1 cellular context compared by ENCODE assay signal in the genomic region with DNA sequence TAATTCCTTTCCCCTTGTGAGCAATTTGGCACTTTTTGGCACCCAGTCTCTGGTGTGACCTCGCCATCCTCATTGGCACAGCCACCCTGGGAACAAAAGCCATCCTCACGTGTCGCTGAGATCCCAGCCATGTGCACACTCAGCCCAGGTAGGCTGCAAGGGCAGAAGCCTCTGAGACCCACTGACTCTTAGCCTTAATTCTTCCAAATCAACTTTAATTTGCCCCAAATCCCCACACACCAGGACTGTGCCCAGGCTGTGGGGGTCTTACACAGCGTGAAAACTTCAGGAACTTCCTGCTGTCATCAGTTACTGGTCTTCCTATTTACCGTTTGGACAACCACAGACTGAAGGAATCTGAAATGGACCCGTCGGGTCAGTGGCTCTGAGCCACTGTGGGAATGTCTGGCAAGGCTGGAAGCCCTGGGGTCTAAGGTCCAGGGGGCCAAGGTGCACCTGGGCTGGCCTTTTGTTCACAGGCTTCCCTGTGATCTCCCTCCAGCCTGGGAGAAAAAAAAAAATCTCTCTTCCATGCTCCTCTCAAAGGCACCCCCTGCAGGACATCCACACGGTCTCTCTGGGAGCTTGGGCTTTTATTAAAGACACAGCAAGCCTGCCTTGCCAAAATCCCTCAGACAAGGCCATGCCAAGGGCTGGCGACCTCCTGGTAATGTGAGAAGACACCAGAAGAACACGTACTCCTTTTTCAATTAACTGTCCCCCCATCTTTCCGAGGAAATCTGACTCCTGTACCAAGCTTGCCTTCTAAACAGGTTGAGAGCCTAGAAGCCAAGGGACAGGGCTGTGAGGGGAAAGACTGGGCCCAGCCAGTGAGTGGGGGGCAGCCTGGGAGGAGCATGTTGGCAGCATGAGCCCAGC.
TF ChIP-seq lines count a peak whose summit lies in the region.

No MANE protein-coding gene starts in this region.

TF ChIP-seq in HepG2, 621 proteins besides CTCF, POLR2A, EP300 and RAD21 (continued from another document and continues in another):
- TF ChIP-seq, protein P1, sequence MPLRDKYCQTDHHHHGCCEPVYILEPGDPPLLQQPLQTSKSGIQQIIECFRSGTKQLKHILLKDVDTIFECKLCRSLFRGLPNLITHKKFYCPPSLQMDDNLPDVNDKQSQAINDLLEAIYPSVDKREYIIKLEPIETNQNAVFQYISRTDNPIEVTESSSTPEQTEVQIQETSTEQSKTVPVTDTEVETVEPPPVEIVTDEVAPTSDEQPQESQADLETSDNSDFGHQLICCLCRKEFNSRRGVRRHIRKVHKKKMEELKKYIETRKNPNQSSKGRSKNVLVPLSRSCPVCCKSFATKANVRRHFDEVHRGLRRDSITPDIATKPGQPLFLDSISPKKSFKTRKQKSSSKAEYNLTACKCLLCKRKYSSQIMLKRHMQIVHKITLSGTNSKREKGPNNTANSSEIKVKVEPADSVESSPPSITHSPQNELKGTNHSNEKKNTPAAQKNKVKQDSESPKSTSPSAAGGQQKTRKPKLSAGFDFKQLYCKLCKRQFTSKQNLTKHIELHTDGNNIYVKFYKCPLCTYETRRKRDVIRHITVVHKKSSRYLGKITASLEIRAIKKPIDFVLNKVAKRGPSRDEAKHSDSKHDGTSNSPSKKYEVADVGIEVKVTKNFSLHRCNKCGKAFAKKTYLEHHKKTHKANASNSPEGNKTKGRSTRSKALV (CRISPR knock-in tag; IDR thresholded peaks at IDR 0.05): no peak
- TF ChIP-seq ZNF891 (CRISPR knock-in tag; IDR thresholded peaks at IDR 0.05): no peak; the same call in 1 of the 2 replicates
- peak; percentile 56 for TF ChIP-seq JUN (CRISPR knock-in tag; IDR thresholded peaks at IDR 0.05)
- TF ChIP-seq MAFF (IDR thresholded peaks at IDR 0.05; ENCODE audit: low read depth, low read length): no peak
- TF ChIP-seq, protein P2, sequence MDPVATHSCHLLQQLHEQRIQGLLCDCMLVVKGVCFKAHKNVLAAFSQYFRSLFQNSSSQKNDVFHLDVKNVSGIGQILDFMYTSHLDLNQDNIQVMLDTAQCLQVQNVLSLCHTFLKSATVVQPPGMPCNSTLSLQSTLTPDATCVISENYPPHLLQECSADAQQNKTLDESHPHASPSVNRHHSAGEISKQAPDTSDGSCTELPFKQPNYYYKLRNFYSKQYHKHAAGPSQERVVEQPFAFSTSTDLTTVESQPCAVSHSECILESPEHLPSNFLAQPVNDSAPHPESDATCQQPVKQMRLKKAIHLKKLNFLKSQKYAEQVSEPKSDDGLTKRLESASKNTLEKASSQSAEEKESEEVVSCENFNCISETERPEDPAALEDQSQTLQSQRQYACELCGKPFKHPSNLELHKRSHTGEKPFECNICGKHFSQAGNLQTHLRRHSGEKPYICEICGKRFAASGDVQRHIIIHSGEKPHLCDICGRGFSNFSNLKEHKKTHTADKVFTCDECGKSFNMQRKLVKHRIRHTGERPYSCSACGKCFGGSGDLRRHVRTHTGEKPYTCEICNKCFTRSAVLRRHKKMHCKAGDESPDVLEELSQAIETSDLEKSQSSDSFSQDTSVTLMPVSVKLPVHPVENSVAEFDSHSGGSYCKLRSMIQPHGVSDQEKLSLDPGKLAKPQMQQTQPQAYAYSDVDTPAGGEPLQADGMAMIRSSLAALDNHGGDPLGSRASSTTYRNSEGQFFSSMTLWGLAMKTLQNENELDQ (CRISPR knock-in tag; IDR thresholded peaks at IDR 0.05; ENCODE audit: borderline replicate concordance): no peak
- peak; percentile 60 for TF ChIP-seq ELF1 (CRISPR knock-in tag; IDR thresholded peaks at IDR 0.05)
- no peak for TF ChIP-seq HCFC1 (IDR thresholded peaks at IDR 0.05; ENCODE audit: low read depth, low read length)
- TF ChIP-seq, protein P3, sequence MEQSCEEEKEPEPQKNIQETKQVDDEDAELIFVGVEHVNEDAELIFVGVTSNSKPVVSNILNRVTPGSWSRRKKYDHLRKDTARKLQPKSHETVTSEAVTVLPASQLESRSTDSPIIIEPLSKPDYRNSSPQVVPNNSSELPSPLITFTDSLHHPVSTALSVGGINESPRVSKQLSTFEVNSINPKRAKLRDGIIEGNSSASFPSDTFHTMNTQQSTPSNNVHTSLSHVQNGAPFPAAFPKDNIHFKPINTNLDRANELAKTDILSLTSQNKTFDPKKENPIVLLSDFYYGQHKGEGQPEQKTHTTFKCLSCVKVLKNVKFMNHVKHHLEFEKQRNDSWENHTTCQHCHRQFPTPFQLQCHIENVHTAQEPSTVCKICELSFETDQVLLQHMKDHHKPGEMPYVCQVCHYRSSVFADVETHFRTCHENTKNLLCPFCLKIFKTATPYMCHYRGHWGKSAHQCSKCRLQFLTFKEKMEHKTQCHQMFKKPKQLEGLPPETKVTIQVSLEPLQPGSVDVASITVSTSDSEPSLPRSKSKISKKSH (CRISPR knock-in tag; IDR thresholded peaks at IDR 0.05; ENCODE audit: borderline replicate concordance): 0 out of 2 replicates have a peak, but pooled peaks have one; percentile 46
- TF ChIP-seq KLF12 (CRISPR knock-in tag; IDR thresholded peaks at IDR 0.05; ENCODE audit: borderline replicate concordance): no peak
- peak; percentile 94 for TF ChIP-seq TEAD3 (CRISPR knock-in tag; optimal IDR thresholded peaks at IDR 0.05; ENCODE audit: borderline replicate concordance)
- TF ChIP-seq DPF2 (CRISPR knock-in tag; IDR thresholded peaks at IDR 0.05; ENCODE audit: borderline replicate concordance, low read depth): peak; percentile 63; the same call in 1 of the 2 replicates
- no peak for TF ChIP-seq FOSL1 (CRISPR knock-in tag; IDR thresholded peaks at IDR 0.05; ENCODE audit: borderline replicate concordance)
- TF ChIP-seq ZNF317 (CRISPR knock-in tag; IDR thresholded peaks at IDR 0.05): peak; percentile 82
- no peak for TF ChIP-seq PHF8 (CRISPR knock-in tag; IDR thresholded peaks at IDR 0.05)
- no peak for TF ChIP-seq CHD2 (IDR thresholded peaks at IDR 0.05; ENCODE audit: low read depth, low read length)
- TF ChIP-seq AGO2 (optimal IDR thresholded peaks at IDR 0.05; ENCODE audit: low read depth, low read length): no peak
- TF ChIP-seq KLF9 (CRISPR knock-in tag; IDR thresholded peaks at IDR 0.05; ENCODE audit: low read depth): 0 out of 2 replicates have a peak, but pooled peaks have one; percentile 59
- no peak for TF ChIP-seq ATAD3A (CRISPR knock-in tag; IDR thresholded peaks at IDR 0.05)
- TF ChIP-seq PAX8 (CRISPR knock-in tag; IDR thresholded peaks at IDR 0.05; ENCODE audit: borderline replicate concordance): peak; percentile 79; the same call in 1 of the 2 replicates
- TF ChIP-seq PAWR (CRISPR knock-in tag; IDR thresholded peaks at IDR 0.05; ENCODE audit: borderline replicate concordance): no peak
- TF ChIP-seq, protein P4, sequence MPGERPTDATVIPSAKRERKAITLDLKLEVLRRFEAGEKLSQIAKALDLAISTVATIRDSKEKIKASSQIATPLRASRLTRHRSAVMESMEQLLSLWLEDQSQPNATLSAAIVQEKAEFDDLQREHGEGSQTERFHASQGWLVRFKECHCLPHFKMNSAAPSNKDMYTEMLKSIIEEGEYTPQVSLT (CRISPR knock-in tag; IDR thresholded peaks at IDR 0.05; ENCODE audit: borderline replicate concordance, low read depth): no peak
- TF ChIP-seq, protein P5, sequence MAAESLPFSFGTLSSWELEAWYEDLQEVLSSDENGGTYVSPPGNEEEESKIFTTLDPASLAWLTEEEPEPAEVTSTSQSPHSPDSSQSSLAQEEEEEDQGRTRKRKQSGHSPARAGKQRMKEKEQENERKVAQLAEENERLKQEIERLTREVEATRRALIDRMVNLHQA (CRISPR knock-in tag; IDR thresholded peaks at IDR 0.05): no peak
- TF ChIP-seq SRY (CRISPR knock-in tag; IDR thresholded peaks at IDR 0.05): no peak
- TF ChIP-seq, protein P6, sequence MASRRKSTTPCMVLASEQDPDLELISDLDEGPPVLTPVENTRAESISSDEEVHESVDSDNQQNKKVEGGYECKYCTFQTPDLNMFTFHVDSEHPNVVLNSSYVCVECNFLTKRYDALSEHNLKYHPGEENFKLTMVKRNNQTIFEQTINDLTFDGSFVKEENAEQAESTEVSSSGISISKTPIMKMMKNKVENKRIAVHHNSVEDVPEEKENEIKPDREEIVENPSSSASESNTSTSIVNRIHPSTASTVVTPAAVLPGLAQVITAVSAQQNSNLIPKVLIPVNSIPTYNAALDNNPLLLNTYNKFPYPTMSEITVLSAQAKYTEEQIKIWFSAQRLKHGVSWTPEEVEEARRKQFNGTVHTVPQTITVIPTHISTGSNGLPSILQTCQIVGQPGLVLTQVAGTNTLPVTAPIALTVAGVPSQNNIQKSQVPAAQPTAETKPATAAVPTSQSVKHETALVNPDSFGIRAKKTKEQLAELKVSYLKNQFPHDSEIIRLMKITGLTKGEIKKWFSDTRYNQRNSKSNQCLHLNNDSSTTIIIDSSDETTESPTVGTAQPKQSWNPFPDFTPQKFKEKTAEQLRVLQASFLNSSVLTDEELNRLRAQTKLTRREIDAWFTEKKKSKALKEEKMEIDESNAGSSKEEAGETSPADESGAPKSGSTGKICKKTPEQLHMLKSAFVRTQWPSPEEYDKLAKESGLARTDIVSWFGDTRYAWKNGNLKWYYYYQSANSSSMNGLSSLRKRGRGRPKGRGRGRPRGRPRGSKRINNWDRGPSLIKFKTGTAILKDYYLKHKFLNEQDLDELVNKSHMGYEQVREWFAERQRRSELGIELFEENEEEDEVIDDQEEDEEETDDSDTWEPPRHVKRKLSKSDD (CRISPR knock-in tag; IDR thresholded peaks at IDR 0.05; ENCODE audit: low read depth): no peak
- TF ChIP-seq ZNF782 (CRISPR knock-in tag; IDR thresholded peaks at IDR 0.05; ENCODE audit: borderline replicate concordance): peak; percentile 89; the same call in 1 of the 2 replicates
- TF ChIP-seq RNF2 (conservative IDR thresholded peaks at IDR 0.05; ENCODE audit: low read depth): no peak
- TF ChIP-seq, protein P7, sequence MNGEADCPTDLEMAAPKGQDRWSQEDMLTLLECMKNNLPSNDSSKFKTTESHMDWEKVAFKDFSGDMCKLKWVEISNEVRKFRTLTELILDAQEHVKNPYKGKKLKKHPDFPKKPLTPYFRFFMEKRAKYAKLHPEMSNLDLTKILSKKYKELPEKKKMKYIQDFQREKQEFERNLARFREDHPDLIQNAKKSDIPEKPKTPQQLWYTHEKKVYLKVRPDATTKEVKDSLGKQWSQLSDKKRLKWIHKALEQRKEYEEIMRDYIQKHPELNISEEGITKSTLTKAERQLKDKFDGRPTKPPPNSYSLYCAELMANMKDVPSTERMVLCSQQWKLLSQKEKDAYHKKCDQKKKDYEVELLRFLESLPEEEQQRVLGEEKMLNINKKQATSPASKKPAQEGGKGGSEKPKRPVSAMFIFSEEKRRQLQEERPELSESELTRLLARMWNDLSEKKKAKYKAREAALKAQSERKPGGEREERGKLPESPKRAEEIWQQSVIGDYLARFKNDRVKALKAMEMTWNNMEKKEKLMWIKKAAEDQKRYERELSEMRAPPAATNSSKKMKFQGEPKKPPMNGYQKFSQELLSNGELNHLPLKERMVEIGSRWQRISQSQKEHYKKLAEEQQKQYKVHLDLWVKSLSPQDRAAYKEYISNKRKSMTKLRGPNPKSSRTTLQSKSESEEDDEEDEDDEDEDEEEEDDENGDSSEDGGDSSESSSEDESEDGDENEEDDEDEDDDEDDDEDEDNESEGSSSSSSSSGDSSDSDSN (CRISPR knock-in tag; IDR thresholded peaks at IDR 0.05): peak; percentile 59
- TF ChIP-seq TCF7 (IDR thresholded peaks at IDR 0.05; ENCODE audit: low read depth): peak; percentile 64; the same call in 1 of the 2 replicates
- no peak for TF ChIP-seq MED13 (CRISPR knock-in tag; IDR thresholded peaks at IDR 0.05)
- peak; percentile 39; the same call in 1 of the 2 replicates for TF ChIP-seq KMT2B (CRISPR knock-in tag; IDR thresholded peaks at IDR 0.05)
- TF ChIP-seq SP4 (CRISPR knock-in tag; IDR thresholded peaks at IDR 0.05): 0 out of 2 replicates have a peak, but pooled peaks have one; percentile 42
- TF ChIP-seq ZNF10 (CRISPR knock-in tag; IDR thresholded peaks at IDR 0.05; ENCODE audit: borderline replicate concordance, low read depth): no peak
- peak; percentile 65 for TF ChIP-seq ZNF792 (CRISPR knock-in tag; IDR thresholded peaks at IDR 0.05)
- no peak for TF ChIP-seq ZNF780A (CRISPR knock-in tag; IDR thresholded peaks at IDR 0.05)
- no peak for TF ChIP-seq ZNF674 (CRISPR knock-in tag; IDR thresholded peaks at IDR 0.05; ENCODE audit: low read depth)
- TF ChIP-seq MLLT10 (CRISPR knock-in tag; IDR thresholded peaks at IDR 0.05): no peak
- TF ChIP-seq JUND (CRISPR knock-in tag; IDR thresholded peaks at IDR 0.05): no peak
- no peak for TF ChIP-seq ZNF615 (CRISPR knock-in tag; IDR thresholded peaks at IDR 0.05; ENCODE audit: borderline replicate concordance)
- TF ChIP-seq ZNF749 (CRISPR knock-in tag; IDR thresholded peaks at IDR 0.05; ENCODE audit: borderline replicate concordance): no peak
- TF ChIP-seq SMYD3 (CRISPR knock-in tag; IDR thresholded peaks at IDR 0.05): peak; percentile 38; the same call in 1 of the 2 replicates
- TF ChIP-seq ZNF343 (CRISPR knock-in tag; IDR thresholded peaks at IDR 0.05): 0 out of 2 replicates have a peak, but pooled peaks have one; percentile 67
- TF ChIP-seq, protein P8, sequence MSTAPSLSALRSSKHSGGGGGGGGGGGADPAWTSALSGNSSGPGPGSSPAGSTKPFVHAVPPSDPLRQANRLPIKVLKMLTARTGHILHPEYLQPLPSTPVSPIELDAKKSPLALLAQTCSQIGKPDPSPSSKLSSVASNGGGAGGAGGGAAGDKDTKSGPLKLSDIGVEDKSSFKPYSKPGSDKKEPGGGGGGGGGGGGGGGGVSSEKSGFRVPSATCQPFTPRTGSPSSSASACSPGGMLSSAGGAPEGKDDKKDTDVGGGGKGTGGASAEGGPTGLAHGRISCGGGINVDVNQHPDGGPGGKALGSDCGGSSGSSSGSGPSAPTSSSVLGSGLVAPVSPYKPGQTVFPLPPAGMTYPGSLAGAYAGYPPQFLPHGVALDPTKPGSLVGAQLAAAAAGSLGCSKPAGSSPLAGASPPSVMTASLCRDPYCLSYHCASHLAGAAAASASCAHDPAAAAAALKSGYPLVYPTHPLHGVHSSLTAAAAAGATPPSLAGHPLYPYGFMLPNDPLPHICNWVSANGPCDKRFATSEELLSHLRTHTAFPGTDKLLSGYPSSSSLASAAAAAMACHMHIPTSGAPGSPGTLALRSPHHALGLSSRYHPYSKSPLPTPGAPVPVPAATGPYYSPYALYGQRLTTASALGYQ (CRISPR knock-in tag; IDR thresholded peaks at IDR 0.05): no peak
- no peak for TF ChIP-seq NPAS2 (CRISPR knock-in tag; IDR thresholded peaks at IDR 0.05; ENCODE audit: borderline replicate concordance)
- TF ChIP-seq ZNF333 (CRISPR knock-in tag; IDR thresholded peaks at IDR 0.05; ENCODE audit: borderline replicate concordance): 0 out of 2 replicates have a peak, but pooled peaks have one; percentile 8
- TF ChIP-seq SNRNP70 (IDR thresholded peaks at IDR 0.05; ENCODE audit: low read depth, low read length): no peak
- no peak; the same call in 1 of the 2 replicates for TF ChIP-seq ZSCAN29 (CRISPR knock-in tag; conservative IDR thresholded peaks at IDR 0.05)
- TF ChIP-seq NFE2L2 (IDR thresholded peaks at IDR 0.05; ENCODE audit: low read length): no peak
- TF ChIP-seq THAP11 (CRISPR knock-in tag; IDR thresholded peaks at IDR 0.05): peak; percentile 54; the same call in 1 of the 2 replicates
